ENCODE assay signal across 18 cellular contexts in genomic region chr14:54681819-54682261, GRCh38.
A peak's percentile ranks its signal among the peaks of the same experiment; 100 is the strongest.
DNase-seq lines count a peak whose midpoint lies in the region; ATAC-seq, FAIRE-seq and TF ChIP-seq lines count a peak whose summit lies in the region.
"Had no signal": no experiment of that assay in that cellular context is flagged by ENCODE, and none has a peak within 500 bp of the region (broad histone marks: within the 10 kb centered on the region; RNA-seq: fewer than 3 reads in every experiment).

No MANE protein-coding gene starts in this region.

- H3K4me3 Mint-ChIP-seq in MCF 10A (ENCODE audit: unreplicated experiment) = no peak overlapping the region
- H3K4me3 Mint-ChIP-seq: stimulated activated naive CD8-positive, alpha-beta T cell treated with anti-CD3 and anti-CD28 coated beads, Interleukin-15, Interleukin-2, amounts not matched to agents 100 ng/mL and 50 ng/mL, for 24 hours had no signal

- H3K27me3 Mint-ChIP-seq in MCF 10A (ENCODE audit: insufficient read depth, unreplicated experiment) = no peaks in the 10 kb centered on the region

- no TSS peak for BruUV-seq in MCF 10A (replicated peaks; lab: Mats Ljungman, UMichigan)

- no peak overlapping the region for H2AFZ ChIP-seq in SK-N-SH (ENCODE audit: low read depth)

- H3K27ac ChIP-seq in breast epithelium = no peak overlapping the region
- peak overlapping the region in 1 of 2 experiments; percentile 40; a peak in 2 of 4 replicates for H3K27ac ChIP-seq in SK-N-SH (ENCODE audit: low read depth in 2 of 2, low read length in 1 of 2)
- H3K27ac ChIP-seq: colonic mucosa, VCaP had no signal

- DNase-seq in MCF 10A (ENCODE audit: unreplicated experiment) = no peak
- DNase-seq in breast epithelium (ENCODE audit: low spot score in 2 of 2) = no peak
- DNase-seq in SK-N-SH = peak; percentile 55
- DNase-seq in fibroblast of pulmonary artery (ENCODE audit: low read depth) = peak; percentile 34
- DNase-seq in urothelium cell line (ENCODE audit: low spot score) = no peak
- no peak for DNase-seq in central memory CD4-positive, alpha-beta T cell
- DNase-seq in Kasumi-1 (lab: John Stamatoyannopoulos, UW) = no peak
- DNase-seq: Caco-2, colonic mucosa, GOT3, NCI-H2081 treated with DMSO at 0.1 percent for 48 hours, NCI-H774, occipital lobe had no signal

- H3K27ac Mint-ChIP-seq in MCF 10A (ENCODE audit: low read depth, unreplicated experiment) = peak overlapping the region; percentile 33
- H3K27ac Mint-ChIP-seq: stimulated activated naive CD8-positive, alpha-beta T cell treated with anti-CD3 and anti-CD28 coated beads, Interleukin-15, Interleukin-2, amounts not matched to agents 100 ng/mL and 50 ng/mL, for 24 hours had no signal

- POLR2A ChIA-PET in MCF 10A (lab: Yijun Ruan, JAX) = interaction anchor here (0.8 to 5.6 kb wide), 2 partner anchors 9 to 12 kb away, joined by 6 to 42 read pairs; no protein-coding TSS in a partner anchor
- POLR2A ChIA-PET in SK-N-SH (lab: Yijun Ruan, JAX) = no interaction called here

- peaks cover 75% of the 10 kb centered on the region for H3K79me2 ChIP-seq in SK-N-SH (ENCODE audit: insufficient read depth)

- H3F3A ChIP-seq in SK-N-SH (replicated peaks; ENCODE audit: insufficient read depth) = peaks cover 40% of the 10 kb centered on the region

- H3K27me3 ChIP-seq in breast epithelium (no peaks in the 10 kb centered on the region), SK-N-SH (ENCODE audit: insufficient read depth) (no peaks in the 10 kb centered on the region)
- H3K27me3 ChIP-seq: colonic mucosa had no signal

- no peaks in the 10 kb centered on the region for H3K9me2 ChIP-seq in SK-N-SH

- no peaks in the 10 kb centered on the region for H3K9me3 Mint-ChIP-seq in MCF 10A (ENCODE audit: unreplicated experiment)
- H3K9me3 Mint-ChIP-seq: stimulated activated naive CD8-positive, alpha-beta T cell treated with anti-CD3 and anti-CD28 coated beads, Interleukin-15, Interleukin-2, amounts not matched to agents 100 ng/mL and 50 ng/mL, for 24 hours had no signal

- no peaks in the 10 kb centered on the region for H3K36me3 ChIP-seq in breast epithelium
- peaks cover 0 to 13% of the 10 kb centered on the region in 2 experiments for H3K36me3 ChIP-seq in SK-N-SH (replicated peaks in 1 of 2; ENCODE audit: control insufficient read depth in 1 of 2, insufficient read depth in 2 of 2, low read length in 1 of 2)
- H3K36me3 ChIP-seq: colonic mucosa had no signal

- ATAC-seq in GM21529 (IDR thresholded peaks at IDR 0.05; ENCODE audit: unreplicated experiment) = no peak
- ATAC-seq: A549 had no signal

- peaks cover 65% of the 10 kb centered on the region for H3K4me1 Mint-ChIP-seq in MCF 10A (ENCODE audit: insufficient read depth, unreplicated experiment)

- peak; percentile 9 for FAIRE-seq in urothelium cell line (lab: Jason Lieb, UNC)
- FAIRE-seq: A549 had no signal

- H4K20me1 ChIP-seq in SK-N-SH (ENCODE audit: insufficient read depth) = peaks cover under 1% of the 10 kb centered on the region; the same call in 1 of the 2 replicates

- no peak overlapping the region for H3K9ac ChIP-seq in SK-N-SH

- H3K9me3 ChIP-seq in breast epithelium (no peaks in the 10 kb centered on the region), SK-N-SH (no peaks in the 10 kb centered on the region)
- H3K9me3 ChIP-seq: A549, Caco-2, colonic mucosa had no signal

- H3K4me1 ChIP-seq in breast epithelium (no peaks in the 10 kb centered on the region), SK-N-SH (ENCODE audit: control insufficient read depth in 1 of 2, insufficient read depth in 2 of 2, low read depth in 1 of 2, low read length in 1 of 2) (peaks cover 41 to 54% of the 10 kb centered on the region in 2 experiments)
- H3K4me1 ChIP-seq: Caco-2 had no signal

- TF ChIP-seq EP300 in SK-N-SH (IDR thresholded peaks at IDR 0.05; ENCODE audit: borderline replicate concordance in 1 of 2, low read depth in 1 of 2, low read length in 1 of 2) = peak; percentile 6 to 51; a peak in 1 of 4 replicates

- H3K4me3 ChIP-seq in breast epithelium (no peak overlapping the region), SK-N-SH (ENCODE audit: low read depth in 2 of 2, low read length in 1 of 2) (no peak overlapping the region), fibroblast of pulmonary artery (replicated peaks; ENCODE audit: low read depth, low read length) (no peak overlapping the region)
- H3K4me3 ChIP-seq: A549, colonic mucosa, skin epidermis had no signal

- no peak for TF ChIP-seq POLR2A in breast epithelium (IDR thresholded peaks at IDR 0.05)

- 66% methylated on average over 4 of the region's 4 CpGs for WGBS in SK-N-SH (ENCODE audit: low lambda C conversion rate)

- intact Hi-C loops in MCF 10A (cut with micrococcal nuclease) = no loop called here
- intact Hi-C loops in breast epithelium (cut with DNase I; ENCODE audit: low total_unique reads) = loop anchor here (10.0 kb wide), 1 partner anchor 117 kb away; the partner anchor contains the start of gene SAMD4A

- no peak overlapping the region for H3K4me2 ChIP-seq in SK-N-SH
- H3K4me2 ChIP-seq: A549 had no signal

- CTCF ChIA-PET in MCF 10A (lab: Yijun Ruan, JAX) (interaction anchor here (1.8 kb wide), 1 partner anchor 9 kb away, joined by 4 read pairs; no protein-coding TSS in a partner anchor), SK-N-SH (lab: Yijun Ruan, JAX) (no interaction called here)

- TF ChIP-seq CTCF in MCF 10A (IDR thresholded peaks at IDR 0.05; ENCODE audit: unreplicated experiment) (no peak), breast epithelium (IDR thresholded peaks at IDR 0.05) (no peak), SK-N-SH (IDR thresholded peaks at IDR 0.05) (no peak), fibroblast of pulmonary artery (IDR thresholded peaks at IDR 0.05; ENCODE audit: low read length, missing control alignments) (no peak)

- no peaks in the 10 kb centered on the region for H3K36me3 Mint-ChIP-seq in MCF 10A (ENCODE audit: insufficient read depth, unreplicated experiment)

- no peak for TF ChIP-seq RAD21 in SK-N-SH (IDR thresholded peaks at IDR 0.05; ENCODE audit: low read length)

TF ChIP-seq in SK-N-SH, 30 proteins besides CTCF, POLR2A, EP300 and RAD21:
- TF ChIP-seq TEAD4 (IDR thresholded peaks at IDR 0.05; ENCODE audit: borderline replicate concordance, insufficient read depth) (no peak), GATA2 (CRISPR knock-in tag; IDR thresholded peaks at IDR 0.05) (peak; percentile 41; the same call in 1 of the 2 replicates), ELF1 (IDR thresholded peaks at IDR 0.05) (no peak), POLR2AphosphoS5 (IDR thresholded peaks at IDR 0.05; ENCODE audit: low read depth, low read length) (peak; percentile 35; the same call in 1 of the 2 replicates), SIN3A (IDR thresholded peaks at IDR 0.05; ENCODE audit: borderline replicate concordance, low read depth, low read length) (peak; percentile 44; the same call in 1 of the 2 replicates), USF1 (IDR thresholded peaks at IDR 0.05; ENCODE audit: borderline replicate concordance, low read depth) (no peak), TCF12 (IDR thresholded peaks at IDR 0.05) (peak; percentile 76), NFIC (IDR thresholded peaks at IDR 0.05; ENCODE audit: borderline replicate concordance) (peak; percentile 58; the same call in 1 of the 2 replicates), FOSL2 (IDR thresholded peaks at IDR 0.05; ENCODE audit: borderline replicate concordance, low read depth) (no peak), JUND (IDR thresholded peaks at IDR 0.05) (peak; percentile 31)
- TF ChIP-seq, protein P1, sequence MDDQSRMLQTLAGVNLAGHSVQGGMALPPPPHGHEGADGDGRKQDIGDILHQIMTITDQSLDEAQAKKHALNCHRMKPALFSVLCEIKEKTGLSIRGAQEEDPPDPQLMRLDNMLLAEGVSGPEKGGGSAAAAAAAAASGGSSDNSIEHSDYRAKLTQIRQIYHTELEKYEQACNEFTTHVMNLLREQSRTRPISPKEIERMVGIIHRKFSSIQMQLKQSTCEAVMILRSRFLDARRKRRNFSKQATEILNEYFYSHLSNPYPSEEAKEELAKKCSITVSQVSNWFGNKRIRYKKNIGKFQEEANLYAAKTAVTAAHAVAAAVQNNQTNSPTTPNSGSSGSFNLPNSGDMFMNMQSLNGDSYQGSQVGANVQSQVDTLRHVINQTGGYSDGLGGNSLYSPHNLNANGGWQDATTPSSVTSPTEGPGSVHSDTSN (IDR thresholded peaks at IDR 0.05) = peak; percentile 84

Comparison
In these comparisons a context has a peak if more than half of its experiments do, and no peak if none do; other contexts are left out.
1. DNase-seq: peak in SK-N-SH (single experiment) and fibroblast of pulmonary artery (single experiment); none in MCF 10A (single experiment), breast epithelium (0 of 2), urothelium cell line (single experiment), central memory CD4-positive, alpha-beta T cell (single experiment) and Kasumi-1 (0 of 2).